In the genomic region with DNA sequence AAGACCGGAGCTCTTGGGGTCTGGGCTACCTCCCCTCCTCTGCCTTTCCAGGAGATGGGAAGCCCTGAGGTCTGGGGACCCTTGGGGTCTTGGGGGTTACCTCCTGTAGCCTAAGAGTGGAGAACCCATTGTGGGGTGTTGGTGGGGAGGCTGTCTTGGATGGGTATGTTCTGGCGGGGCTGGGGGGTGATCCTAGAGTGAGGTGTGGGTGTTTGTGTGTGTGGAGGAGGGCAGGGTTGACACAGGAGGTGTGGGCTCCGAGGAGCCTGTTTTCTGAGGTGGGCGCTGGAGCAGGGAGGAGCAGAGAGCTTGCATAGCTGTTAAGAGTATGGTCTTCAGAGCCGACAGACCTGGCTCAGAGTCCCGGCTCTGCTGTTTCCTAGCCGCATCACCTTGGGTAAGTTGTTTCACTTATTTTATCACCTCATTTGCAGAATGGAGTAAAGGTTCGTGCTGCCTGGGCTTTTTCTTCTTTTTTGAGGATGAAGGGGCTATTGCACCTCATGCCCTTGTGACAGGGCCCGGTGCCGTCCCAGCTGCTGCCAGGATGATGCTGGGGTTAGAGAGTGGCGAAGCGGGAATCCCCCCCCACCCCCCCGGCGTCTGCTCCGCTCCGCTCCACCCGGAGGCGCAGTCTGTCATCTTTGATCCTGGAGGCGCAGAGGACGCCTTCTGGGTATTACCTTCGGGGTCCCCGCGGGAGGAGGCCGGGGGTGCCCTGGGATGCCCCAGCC, we compare ENCODE assay signal across 8 cellular contexts. TPM values are rescaled to one million over a fixed set of nuclear protein-coding genes. Genes with fewer than 3 reads are reported as not detected.
DNase-seq lines count a peak whose midpoint lies in the region; ATAC-seq and TF ChIP-seq lines count a peak whose summit lies in the region.

No MANE protein-coding gene starts in this region.

- ATAC-seq in GM18502 (IDR thresholded peaks at IDR 0.05; ENCODE audit: poor library complexity, unreplicated experiment) (peak; percentile 48), GM21737 (IDR thresholded peaks at IDR 0.05; ENCODE audit: unreplicated experiment) (peak; percentile 44)

- peak overlapping the region in 3 of 4 donors; percentile 16 to 73 (median 62) for H3K27ac ChIP-seq in esophagus squamous epithelium

- 28 to 33% methylated on average over 5 to 9 of the region's 24 CpGs for WGBS in esophagus squamous epithelium, 2 donors

- peaks cover 0 to 19% (median 0%) of the 10 kb centered on the region in 3 donors for H3K36me3 ChIP-seq in esophagus squamous epithelium

- intact Hi-C loops in esophagus squamous epithelium (cut with DNase I) = no loop called here

- no peaks in the 10 kb centered on the region for H3K9me3 ChIP-seq in esophagus squamous epithelium

- peaks cover 43 to 89% (median 53%) of the 10 kb centered on the region in 3 donors for H3K4me1 ChIP-seq in esophagus squamous epithelium

- DNase-seq in NCI-H69 (lab: John Stamatoyannopoulos, UW) (peak; percentile 28), esophagus squamous epithelium (lab: John Stamatoyannopoulos, UW) (no peak), skeletal muscle cell (ENCODE audit: low read depth) (no peak), hippocampal formation (lab: John Stamatoyannopoulos, UW) (no peak), 8988T (no peak)
- no peak for DNase-seq in NK-92 treated with Interleukin-12 subunit alpha and Interleukin-12 subunit beta, amount 100 ng/mL, for 24 hours (lab: John Stamatoyannopoulos, UW)

- no peaks in the 10 kb centered on the region for H3K27me3 ChIP-seq in esophagus squamous epithelium

- H3K4me3 ChIP-seq in esophagus squamous epithelium (peak overlapping the region; percentile 44 to 76 (median 56)), skeletal muscle cell (ENCODE audit: low read depth, low read length) (peak overlapping the region; percentile 69)

- no peak for TF ChIP-seq POLR2A in esophagus squamous epithelium (IDR thresholded peaks at IDR 0.05)

- TF ChIP-seq CTCF in esophagus squamous epithelium (IDR thresholded peaks at IDR 0.05) = no peak

RNA-seq across cellular contexts. Expression of gene TET3, which starts 17.2 kb away (rescaled TPM):
- 10 to 100 TPM in 3 of 4 donors, 1 to 10 TPM in 1; 6.6 to 20.2 (median 16.2) TPM for total RNA-seq in esophagus squamous epithelium
